In genomic region chr2:64263315-64263714, GRCh38 we compare ENCODE assay signal across 11 cellular contexts.
A peak's percentile ranks its signal among the peaks of the same experiment; 100 is the strongest.
DNase-seq lines count a peak whose midpoint lies in the region; ATAC-seq and TF ChIP-seq lines count a peak whose summit lies in the region.
"Had no signal": no experiment of that assay in that cellular context is flagged by ENCODE, and none has a peak within 500 bp of the region (broad histone marks: within the 10 kb centered on the region; RNA-seq: fewer than 3 reads in every experiment).

No MANE protein-coding gene starts in this region.

- BruUV-seq in PC-9 (replicated peaks; lab: Mats Ljungman, UMichigan) = no TSS peak

- H3F3A ChIP-seq in PC-9 (ENCODE audit: insufficient read depth, low read depth) = peaks cover 12% of the 10 kb centered on the region; the same call in 1 of the 2 replicates

- H3K4me2 ChIP-seq in PC-9 = peak overlapping the region; percentile 81
- no peak overlapping the region for H3K4me2 ChIP-seq in osteoblast (ENCODE audit: insufficient read depth, low read length)

- H3K27me3 ChIP-seq in PC-9 (ENCODE audit: insufficient read depth, low read depth) = no peaks in the 10 kb centered on the region
- H3K27me3 ChIP-seq in osteoblast (ENCODE audit: insufficient read depth, low read length) = peaks cover 15% of the 10 kb centered on the region
- H3K27me3 ChIP-seq: body of pancreas had no signal

- TF ChIP-seq CTCF in PC-9 (conservative IDR thresholded peaks at IDR 0.05) (no peak), osteoblast (IDR thresholded peaks at IDR 0.05; ENCODE audit: extremely low read depth, low read depth, low read length) (no peak)

- H3K27ac ChIP-seq in PC-9 (peak overlapping the region; percentile 69), osteoblast (ENCODE audit: low read depth, low read length) (no peak overlapping the region)
- H3K27ac ChIP-seq: body of pancreas had no signal

- H3K79me2 ChIP-seq in PC-9 (ENCODE audit: low read depth) (no peaks in the 10 kb centered on the region), osteoblast (ENCODE audit: insufficient read depth, low read length) (no peaks in the 10 kb centered on the region)

- H3K36me3 Mint-ChIP-seq in activated T-cell treated with anti-CD3 and anti-CD28 coated beads, Interleukin-2, amount 50 U/mL, for 72 hours (ENCODE audit: insufficient read depth in 2 of 2) = no peaks in the 10 kb centered on the region

- H2AFZ ChIP-seq in PC-9 (peak overlapping the region; percentile 74), osteoblast (ENCODE audit: low read length) (no peak overlapping the region)

- H3K27me3 Mint-ChIP-seq in activated T-cell treated with anti-CD3 and anti-CD28 coated beads, Interleukin-2, amount 50 U/mL, for 72 hours (ENCODE audit: low read depth) = peaks cover 5% of the 10 kb centered on the region

- no peak overlapping the region for H3K4me3 Mint-ChIP-seq in activated T-cell treated with anti-CD3 and anti-CD28 coated beads, Interleukin-2, amount 50 U/mL, for 72 hours

- H3K9me3 ChIP-seq in PC-9 (ENCODE audit: insufficient read depth, low read depth) = no peaks in the 10 kb centered on the region
- no peaks in the 10 kb centered on the region for H3K9me3 ChIP-seq in osteoblast (ENCODE audit: low read depth, low read length)
- H3K9me3 ChIP-seq: body of pancreas had no signal

- POLR2A ChIA-PET in PC-9 (lab: Charles Lee; ENCODE audit: unreplicated experiment) = interaction anchor here (0.6 to 1.2 kb wide), 2 partner anchors 10 to 19 kb away, joined by 5 to 6 read pairs; no protein-coding TSS in a partner anchor

- H3K4me3 ChIP-seq in PC-9 (peak overlapping the region; percentile 3; the same call in 1 of the 2 replicates), osteoblast (ENCODE audit: insufficient read depth, low read length) (no peak overlapping the region)
- H3K4me3 ChIP-seq: body of pancreas had no signal

- no peak overlapping the region for H3K27ac Mint-ChIP-seq in activated T-cell treated with anti-CD3 and anti-CD28 coated beads, Interleukin-2, amount 50 U/mL, for 72 hours

- H3K36me3 ChIP-seq in PC-9 (ENCODE audit: low read depth) (no peaks in the 10 kb centered on the region), osteoblast (ENCODE audit: insufficient read depth, low read length) (no peaks in the 10 kb centered on the region)

- CTCF ChIA-PET in PC-9 (lab: Charles Lee) = no interaction called here

- H3K4me1 Mint-ChIP-seq in activated T-cell treated with anti-CD3 and anti-CD28 coated beads, Interleukin-2, amount 50 U/mL, for 72 hours (ENCODE audit: low read depth) = peaks cover 9% of the 10 kb centered on the region

- peaks cover 24% of the 10 kb centered on the region for H3K4me1 ChIP-seq in PC-9 (replicated peaks; ENCODE audit: insufficient read depth)
- peaks cover 13% of the 10 kb centered on the region for H3K4me1 ChIP-seq in osteoblast (ENCODE audit: insufficient read depth, low read length)

- H3K9me2 ChIP-seq in PC-9 (ENCODE audit: insufficient read depth) = no peaks in the 10 kb centered on the region

- peak; percentile 71 for DNase-seq in Daoy (ENCODE audit: low read depth)
- peak; percentile 55 to 92 for DNase-seq in PC-9
- peak; percentile 36 for DNase-seq in osteoblast (ENCODE audit: insufficient read length, low spot score, missing footprints)
- no peak for DNase-seq in activated T-cell treated with anti-CD3 and anti-CD28 coated beads, Interleukin-2, amount 50 U/mL, for 72 hours
- no peak for DNase-seq in NCI-H345 (lab: John Stamatoyannopoulos, UW)
- DNase-seq in activated CD4-positive, alpha-beta T cell treated with anti-CD3 and anti-CD28 coated beads, Interleukin-2, amount 50 U/mL, for 48 hours = no peak
- DNase-seq in stimulated activated CD4-positive, alpha-beta T cell treated with anti-CD3 and anti-CD28 coated beads, Interleukin-15, amount 100 ng/mL, for 24 hours = no peak
- DNase-seq: body of pancreas, hypothalamus had no signal

- no peaks in the 10 kb centered on the region for H4K20me1 ChIP-seq in PC-9 (ENCODE audit: insufficient read depth)
- H4K20me1 ChIP-seq in osteoblast (ENCODE audit: insufficient read depth, low read length) = no peaks in the 10 kb centered on the region

- ATAC-seq in esophagus mucosa = peak; percentile 89
- no peak for ATAC-seq in activated T-cell treated with anti-CD3 and anti-CD28 coated beads, Interleukin-2, amount 50 U/mL, for 72 hours (replicated peaks in 1 of 2)
- ATAC-seq: body of pancreas had no signal

- no peaks in the 10 kb centered on the region for H3K9me3 Mint-ChIP-seq in activated T-cell treated with anti-CD3 and anti-CD28 coated beads, Interleukin-2, amount 50 U/mL, for 72 hours
- H3K9me3 Mint-ChIP-seq: H9 had no signal

- intact Hi-C loops in PC-9 (cut with micrococcal nuclease; ENCODE audit: unreplicated experiment) = loop anchor here (1.0 to 5.0 kb wide), 2 partner anchors 13 to 36 kb away; no protein-coding TSS in a partner anchor

Comparison
In these comparisons a context has a peak if more than half of its experiments do, and no peak if none do; other contexts are left out.
1. DNase-seq: peak in Daoy (single experiment), PC-9 (2 of 2) and osteoblast (single experiment); none in activated T-cell treated with anti-CD3 and anti-CD28 coated beads, Interleukin-2, amount 50 U/mL, for 72 hours (0 of 2), NCI-H345 (single experiment), activated CD4-positive, alpha-beta T cell treated with anti-CD3 and anti-CD28 coated beads, Interleukin-2, amount 50 U/mL, for 48 hours (0 of 2) and stimulated activated CD4-positive, alpha-beta T cell treated with anti-CD3 and anti-CD28 coated beads, Interleukin-15, amount 100 ng/mL, for 24 hours (single experiment).